10 cellular contexts compared by ENCODE assay signal in the genomic region with DNA sequence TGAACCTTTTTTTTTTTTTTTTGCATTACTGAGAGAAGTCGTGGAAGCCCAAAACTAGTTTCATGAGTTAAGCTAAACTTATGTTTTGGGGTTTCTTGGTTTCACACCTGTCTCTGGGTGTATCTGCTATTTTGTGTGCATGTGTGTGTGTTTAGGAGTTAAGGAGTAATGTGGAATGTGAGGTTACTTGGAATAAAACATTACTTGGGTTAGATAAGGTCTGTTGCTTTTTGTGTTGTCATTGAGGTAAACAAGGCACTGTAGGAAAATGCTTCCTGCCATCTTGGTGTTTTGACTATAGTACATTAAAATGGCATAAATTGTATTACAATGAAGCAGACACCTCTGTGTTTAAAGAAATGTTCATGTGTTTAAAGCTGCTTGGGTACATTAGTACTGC. TPM values are rescaled to one million over a fixed set of nuclear protein-coding genes. Genes with fewer than 3 reads are reported as not detected.
DNase-seq lines count a peak whose midpoint lies in the region; ATAC-seq, FAIRE-seq and TF ChIP-seq lines count a peak whose summit lies in the region.
"Had no signal": no experiment of that assay in that cellular context is flagged by ENCODE, and none has a peak within 500 bp of the region (broad histone marks: within the 10 kb centered on the region; RNA-seq: fewer than 3 reads in every experiment).

No MANE protein-coding gene starts in this region.

- DNase-seq in stimulated activated naive CD8-positive, alpha-beta T cell treated with anti-CD3 and anti-CD28 coated beads, Interleukin-15, amount 100 ng/mL, for 72 hours, result no peak
- no peak for DNase-seq in stimulated activated naive CD8-positive, alpha-beta T cell treated with anti-CD3 and anti-CD28 coated beads, Interleukin-15, Interleukin-2, amounts not matched to agents 100 U/mL and 50 U/mL, for 24 hours
- DNase-seq in activated T-helper 1 cell treated with anti-CD3 and anti-CD28 coated beads, Interleukin-12 subunit alpha, Interleukin-12 subunit beta, Interleukin-2, Interleukin-4 antibody, amounts not matched to agents 30 ng/mL and 10 ng/mL and 1 ng/mL, durations not matched to agents 14 hours and 24 hours and 36 hours (ENCODE audit: low spot score), result no peak
- no peak for DNase-seq in natural killer cell treated with Interleukin-12 subunit alpha and Interleukin-12 subunit beta and Interleukin-15 and Interleukin-18, amount 100 ng/mL, for 72 hours (ENCODE audit: low spot score)
- no peak for DNase-seq in trophoblast cell
- DNase-seq in neural progenitor cell (ENCODE audit: low spot score), result no peak
- no peak for DNase-seq in HTR-8/SVneo (ENCODE audit: insufficient read length, low spot score)
- no peak for DNase-seq in WTC11 (ENCODE audit: low spot score)
- DNase-seq: SJCRH30 had no signal

- no peak overlapping the region for H3K9ac ChIP-seq in trophoblast cell (ENCODE audit: low read length)
- no peak overlapping the region for H3K9ac ChIP-seq in neural progenitor cell

- H4K12ac ChIP-seq in trophoblast cell (ENCODE audit: low read depth, low read length), result no peak overlapping the region

- no peak overlapping the region for H3K4ac ChIP-seq in trophoblast cell (ENCODE audit: low read depth, low read length)

- H4K20me1 ChIP-seq in neural progenitor cell (ENCODE audit: low read depth), result peaks cover 6% of the 10 kb centered on the region

- H3K4me3 ChIP-seq in trophoblast cell (ENCODE audit: low read depth, low read length) (no peak overlapping the region), neural progenitor cell (no peak overlapping the region)
- H3K4me3 ChIP-seq: ovary, SJCRH30 had no signal

- POLR2A ChIA-PET in WTC11 (lab: Charles Lee), result no interaction called here

- H3K27me3 ChIP-seq in trophoblast cell (ENCODE audit: insufficient read depth, low read length), result peaks cover 4% of the 10 kb centered on the region
- H3K27me3 ChIP-seq in neural progenitor cell, result peaks cover 44% of the 10 kb centered on the region
- H3K27me3 ChIP-seq: ovary had no signal

- H3K79me1 ChIP-seq in trophoblast cell (ENCODE audit: low read length), result no peaks in the 10 kb centered on the region

- TF ChIP-seq CTCF in neural progenitor cell (IDR thresholded peaks at IDR 0.05), result no peak
- TF ChIP-seq CTCF in WTC11 (IDR thresholded peaks at IDR 0.05), result no peak

- no peak overlapping the region for H2BK12ac ChIP-seq in trophoblast cell (ENCODE audit: low read length)

- no peak overlapping the region for H4K91ac ChIP-seq in trophoblast cell (ENCODE audit: low read depth, low read length)

- CTCF ChIA-PET in WTC11 (lab: Charles Lee), result interaction anchor here (1.1 to 1.7 kb wide), 3 partner anchors 73 to 145 kb away, joined by 3 to 8 read pairs (median 4); no protein-coding TSS in a partner anchor

- H3K9me3 ChIP-seq in trophoblast cell (ENCODE audit: insufficient read depth, low read depth, low read length), result no peaks in the 10 kb centered on the region
- H3K9me3 ChIP-seq in neural progenitor cell (ENCODE audit: low read depth), result no peaks in the 10 kb centered on the region
- H3K9me3 ChIP-seq: ovary, SJCRH30 had no signal

- intact Hi-C loops in activated T-helper 1 cell treated with anti-CD3 and anti-CD28 coated beads, Interleukin-12 subunit alpha, Interleukin-12 subunit beta, Interleukin-2, Interleukin-4 antibody, amounts not matched to agents 30 ng/mL and 10 ng/mL and 1 ng/mL, durations not matched to agents 14 hours and 24 hours and 36 hours (cut with micrococcal nuclease), result loop anchor here (5.0 to 10.0 kb wide), 4 partner anchors 144 to 844 kb away; a partner anchor contains a TSS

- H3K9me3 Mint-ChIP-seq in stimulated activated naive CD8-positive, alpha-beta T cell treated with anti-CD3 and anti-CD28 coated beads, Interleukin-15, amount 100 ng/mL, for 72 hours, result no peaks in the 10 kb centered on the region
- H3K9me3 Mint-ChIP-seq in activated T-helper 1 cell treated with anti-CD3 and anti-CD28 coated beads, Interleukin-12 subunit alpha, Interleukin-12 subunit beta, Interleukin-2, Interleukin-4 antibody, amounts not matched to agents 30 ng/mL and 10 ng/mL and 1 ng/mL, durations not matched to agents 14 hours and 24 hours and 36 hours, result no peaks in the 10 kb centered on the region
- H3K9me3 Mint-ChIP-seq in natural killer cell treated with Interleukin-12 subunit alpha and Interleukin-12 subunit beta and Interleukin-15 and Interleukin-18, amount 100 ng/mL, for 72 hours, result no peaks in the 10 kb centered on the region
- H3K9me3 Mint-ChIP-seq in neural progenitor cell, result no peaks in the 10 kb centered on the region
- no peaks in the 10 kb centered on the region for H3K9me3 Mint-ChIP-seq in WTC11

- no peak overlapping the region for H4K8ac ChIP-seq in trophoblast cell (ENCODE audit: low read depth, low read length)

- H3F3A ChIP-seq in neural progenitor cell (ENCODE audit: low read depth), result peaks cover 15% of the 10 kb centered on the region

- H3K27ac Mint-ChIP-seq in stimulated activated naive CD8-positive, alpha-beta T cell treated with anti-CD3 and anti-CD28 coated beads, Interleukin-15, amount 100 ng/mL, for 72 hours, result no peak overlapping the region
- peak overlapping the region; percentile 41 for H3K27ac Mint-ChIP-seq in activated T-helper 1 cell treated with anti-CD3 and anti-CD28 coated beads, Interleukin-12 subunit alpha, Interleukin-12 subunit beta, Interleukin-2, Interleukin-4 antibody, amounts not matched to agents 30 ng/mL and 10 ng/mL and 1 ng/mL, durations not matched to agents 14 hours and 24 hours and 36 hours
- peak overlapping the region; percentile 94 to 95 for H3K27ac Mint-ChIP-seq in natural killer cell treated with Interleukin-12 subunit alpha and Interleukin-12 subunit beta and Interleukin-15 and Interleukin-18, amount 100 ng/mL, for 72 hours
- H3K27ac Mint-ChIP-seq in neural progenitor cell (no peak overlapping the region), WTC11 (no peak overlapping the region)

- no peak overlapping the region for H3K14ac ChIP-seq in trophoblast cell (ENCODE audit: low read length)

- H2AK5ac ChIP-seq in trophoblast cell (ENCODE audit: low read length), result no peak overlapping the region

- H2BK5ac ChIP-seq in trophoblast cell (ENCODE audit: low read depth, low read length, poor library complexity), result no peak overlapping the region

- H3K4me2 ChIP-seq in trophoblast cell (ENCODE audit: low read length) (no peak overlapping the region), neural progenitor cell (no peak overlapping the region)

- ATAC-seq in stimulated activated naive CD8-positive, alpha-beta T cell treated with anti-CD3 and anti-CD28 coated beads, Interleukin-15, amount 100 ng/mL, for 72 hours, result no peak
- no peak for ATAC-seq in stimulated activated naive CD8-positive, alpha-beta T cell treated with anti-CD3 and anti-CD28 coated beads, Interleukin-15, Interleukin-2, amounts not matched to agents 100 U/mL and 50 U/mL, for 24 hours
- ATAC-seq in natural killer cell treated with Interleukin-12 subunit alpha and Interleukin-12 subunit beta and Interleukin-15 and Interleukin-18, amount 100 ng/mL, for 72 hours, result no peak
- ATAC-seq in WTC11, result no peak

- FAIRE-seq in HTR-8/SVneo (lab: Jason Lieb, UNC), result no peak

- no peak overlapping the region for H2BK120ac ChIP-seq in trophoblast cell (ENCODE audit: insufficient read depth, low read length, poor library complexity)

- H3K27me3 Mint-ChIP-seq in stimulated activated naive CD8-positive, alpha-beta T cell treated with anti-CD3 and anti-CD28 coated beads, Interleukin-15, amount 100 ng/mL, for 72 hours, result peaks cover 44% of the 10 kb centered on the region
- peaks cover 8% of the 10 kb centered on the region for H3K27me3 Mint-ChIP-seq in activated T-helper 1 cell treated with anti-CD3 and anti-CD28 coated beads, Interleukin-12 subunit alpha, Interleukin-12 subunit beta, Interleukin-2, Interleukin-4 antibody, amounts not matched to agents 30 ng/mL and 10 ng/mL and 1 ng/mL, durations not matched to agents 14 hours and 24 hours and 36 hours (ENCODE audit: insufficient read depth)
- H3K27me3 Mint-ChIP-seq in natural killer cell treated with Interleukin-12 subunit alpha and Interleukin-12 subunit beta and Interleukin-15 and Interleukin-18, amount 100 ng/mL, for 72 hours, result no peaks in the 10 kb centered on the region
- H3K27me3 Mint-ChIP-seq in neural progenitor cell (ENCODE audit: insufficient read depth, low read depth) (peaks cover 20% of the 10 kb centered on the region), WTC11 (ENCODE audit: low read depth) (peaks cover 59% of the 10 kb centered on the region)

- H3K4me1 ChIP-seq in trophoblast cell (ENCODE audit: control insufficient read depth in 1 of 2, insufficient read depth in 2 of 2, low read length in 2 of 2) (peaks cover 12 to 17% of the 10 kb centered on the region in 2 experiments), neural progenitor cell (peaks cover 17% of the 10 kb centered on the region)

- H3K79me2 ChIP-seq in trophoblast cell (ENCODE audit: control insufficient read depth, insufficient read depth, low read length, poor library complexity), result no peaks in the 10 kb centered on the region
- no peaks in the 10 kb centered on the region for H3K79me2 ChIP-seq in neural progenitor cell (ENCODE audit: low read depth)

- H2AFZ ChIP-seq in trophoblast cell (ENCODE audit: insufficient read depth, low read length, poor library complexity) (no peak overlapping the region), neural progenitor cell (replicated peaks) (no peak overlapping the region)

- H3K36me3 Mint-ChIP-seq in activated T-helper 1 cell treated with anti-CD3 and anti-CD28 coated beads, Interleukin-12 subunit alpha, Interleukin-12 subunit beta, Interleukin-2, Interleukin-4 antibody, amounts not matched to agents 30 ng/mL and 10 ng/mL and 1 ng/mL, durations not matched to agents 14 hours and 24 hours and 36 hours (ENCODE audit: low read depth), result peaks cover 29% of the 10 kb centered on the region
- peaks cover 45% of the 10 kb centered on the region for H3K36me3 Mint-ChIP-seq in natural killer cell treated with Interleukin-12 subunit alpha and Interleukin-12 subunit beta and Interleukin-15 and Interleukin-18, amount 100 ng/mL, for 72 hours
- H3K36me3 Mint-ChIP-seq in neural progenitor cell (no peaks in the 10 kb centered on the region), WTC11 (no peaks in the 10 kb centered on the region)

- H3K36me3 ChIP-seq in trophoblast cell (ENCODE audit: control insufficient read depth in 1 of 2, insufficient read depth in 2 of 2, low read length in 2 of 2) (no peaks in the 10 kb centered on the region), neural progenitor cell (no peaks in the 10 kb centered on the region)
- H3K36me3 ChIP-seq: ovary, SJCRH30 had no signal

- no peak overlapping the region for H3K27ac ChIP-seq in trophoblast cell (ENCODE audit: low read depth, low read length)
- H3K27ac ChIP-seq in neural progenitor cell, result no peak overlapping the region
- H3K27ac ChIP-seq: ovary, SJCRH30 had no signal

- H3K4me1 Mint-ChIP-seq in stimulated activated naive CD8-positive, alpha-beta T cell treated with anti-CD3 and anti-CD28 coated beads, Interleukin-15, amount 100 ng/mL, for 72 hours, result peaks cover 56% of the 10 kb centered on the region
- peaks cover 76% of the 10 kb centered on the region for H3K4me1 Mint-ChIP-seq in activated T-helper 1 cell treated with anti-CD3 and anti-CD28 coated beads, Interleukin-12 subunit alpha, Interleukin-12 subunit beta, Interleukin-2, Interleukin-4 antibody, amounts not matched to agents 30 ng/mL and 10 ng/mL and 1 ng/mL, durations not matched to agents 14 hours and 24 hours and 36 hours (ENCODE audit: low read depth)
- peaks cover 66 to 74% of the 10 kb centered on the region in 2 donors for H3K4me1 Mint-ChIP-seq in natural killer cell treated with Interleukin-12 subunit alpha and Interleukin-12 subunit beta and Interleukin-15 and Interleukin-18, amount 100 ng/mL, for 72 hours (ENCODE audit: low read depth in 2 of 2)
- peaks cover 14% of the 10 kb centered on the region for H3K4me1 Mint-ChIP-seq in neural progenitor cell
- H3K4me1 Mint-ChIP-seq in WTC11, result peaks cover 31% of the 10 kb centered on the region

- no CpG with 5 or more reads among the region's 1 CpG for WGBS in trophoblast cell (ENCODE audit: extremely low coverage, insufficient coverage, insufficient read length)

- no peak overlapping the region for H3K23ac ChIP-seq in trophoblast cell (ENCODE audit: low read length)

- no peak overlapping the region for H3K18ac ChIP-seq in trophoblast cell (ENCODE audit: low read length)

- H3K4me3 Mint-ChIP-seq in stimulated activated naive CD8-positive, alpha-beta T cell treated with anti-CD3 and anti-CD28 coated beads, Interleukin-15, amount 100 ng/mL, for 72 hours, result peak overlapping the region; percentile 75 to 96
- peak overlapping the region; percentile 91 for H3K4me3 Mint-ChIP-seq in activated T-helper 1 cell treated with anti-CD3 and anti-CD28 coated beads, Interleukin-12 subunit alpha, Interleukin-12 subunit beta, Interleukin-2, Interleukin-4 antibody, amounts not matched to agents 30 ng/mL and 10 ng/mL and 1 ng/mL, durations not matched to agents 14 hours and 24 hours and 36 hours
- peak overlapping the region; percentile 86 for H3K4me3 Mint-ChIP-seq in natural killer cell treated with Interleukin-12 subunit alpha and Interleukin-12 subunit beta and Interleukin-15 and Interleukin-18, amount 100 ng/mL, for 72 hours
- no peak overlapping the region for H3K4me3 Mint-ChIP-seq in neural progenitor cell
- H3K4me3 Mint-ChIP-seq in WTC11, result no peak overlapping the region

RNA-seq across cellular contexts. Expression of a gene that starts 2.9 kb away (rescaled TPM):
- 4.9 and 5.2 TPM in 2 replicates for total RNA-seq in activated T-helper 1 cell treated with anti-CD3 and anti-CD28 coated beads, Interleukin-12 subunit alpha, Interleukin-12 subunit beta, Interleukin-2, Interleukin-4 antibody, amounts not matched to agents 30 ng/mL and 10 ng/mL and 1 ng/mL, durations not matched to agents 14 hours and 24 hours and 36 hours
- total RNA-seq in natural killer cell treated with Interleukin-12 subunit alpha and Interleukin-12 subunit beta and Interleukin-15 and Interleukin-18, amount 100 ng/mL, for 72 hours, result 10 to 100 TPM; 75.1 to 86.2 TPM
- 1.1 and 1.2 TPM in 2 replicates for polyA plus RNA-seq in trophoblast cell (2013)
- total RNA-seq in neural progenitor cell (ENCODE audit: low replicate concordance) (0.09 and 0.39 TPM in 2 replicates), WTC11 (2021) (1.1 to 1.4 TPM (median 1.1 TPM) in 3 replicates)

Comparison
In these comparisons a context has a peak if more than half of its experiments do, and no peak if none do; other contexts are left out.
1. H3K27ac Mint-ChIP-seq: peak in activated T-helper 1 cell treated with anti-CD3 and anti-CD28 coated beads, Interleukin-12 subunit alpha, Interleukin-12 subunit beta, Interleukin-2, Interleukin-4 antibody, amounts not matched to agents 30 ng/mL and 10 ng/mL and 1 ng/mL, durations not matched to agents 14 hours and 24 hours and 36 hours (single experiment) and natural killer cell treated with Interleukin-12 subunit alpha and Interleukin-12 subunit beta and Interleukin-15 and Interleukin-18, amount 100 ng/mL, for 72 hours (2 of 2); none in stimulated activated naive CD8-positive, alpha-beta T cell treated with anti-CD3 and anti-CD28 coated beads, Interleukin-15, amount 100 ng/mL, for 72 hours (0 of 2), neural progenitor cell (single experiment) and WTC11 (single experiment).
2. H3K4me3 Mint-ChIP-seq: peak in stimulated activated naive CD8-positive, alpha-beta T cell treated with anti-CD3 and anti-CD28 coated beads, Interleukin-15, amount 100 ng/mL, for 72 hours (2 of 2), activated T-helper 1 cell treated with anti-CD3 and anti-CD28 coated beads, Interleukin-12 subunit alpha, Interleukin-12 subunit beta, Interleukin-2, Interleukin-4 antibody, amounts not matched to agents 30 ng/mL and 10 ng/mL and 1 ng/mL, durations not matched to agents 14 hours and 24 hours and 36 hours (single experiment) and natural killer cell treated with Interleukin-12 subunit alpha and Interleukin-12 subunit beta and Interleukin-15 and Interleukin-18, amount 100 ng/mL, for 72 hours (single experiment); none in neural progenitor cell (single experiment) and WTC11 (single experiment).
3. RNA of a gene that starts 2.9 kb away (total RNA-seq): 75.1 to 86.2 TPM in natural killer cell treated with Interleukin-12 subunit alpha and Interleukin-12 subunit beta and Interleukin-15 and Interleukin-18, amount 100 ng/mL, for 72 hours; 4.9 to 5.2 TPM in activated T-helper 1 cell treated with anti-CD3 and anti-CD28 coated beads, Interleukin-12 subunit alpha, Interleukin-12 subunit beta, Interleukin-2, Interleukin-4 antibody, amounts not matched to agents 30 ng/mL and 10 ng/mL and 1 ng/mL, durations not matched to agents 14 hours and 24 hours and 36 hours, 1.1 to 1.4 TPM in WTC11 and 0.09 to 0.39 TPM in neural progenitor cell; every median in the first group is over 10 times any median in the second.